Comparison of ENCODE assay signal across 15 cellular contexts in the genomic region with DNA sequence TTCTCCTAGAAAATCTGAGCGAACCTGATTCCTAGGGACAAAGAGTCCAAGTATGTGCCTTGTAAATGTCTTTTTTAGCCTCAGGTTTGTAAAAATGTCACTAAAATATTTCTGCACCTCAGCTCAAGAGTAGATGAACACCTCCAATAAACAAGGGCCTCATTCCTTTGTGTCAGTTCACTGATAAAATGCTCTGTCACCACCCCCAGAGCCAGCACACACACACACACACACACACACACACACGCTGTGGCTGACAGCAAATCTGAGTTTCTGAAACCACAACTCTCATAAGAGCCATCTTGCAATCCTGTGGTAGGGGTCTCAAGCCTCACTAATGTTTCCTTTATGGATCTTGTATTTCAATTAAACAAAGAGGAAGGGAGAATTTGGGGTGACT.
"Had no signal": no experiment of that assay in that cellular context is flagged by ENCODE, and none has a peak within 500 bp of the region (broad histone marks: within the 10 kb centered on the region; RNA-seq: fewer than 3 reads in every experiment).

No MANE protein-coding gene starts in this region.

- H3K27me3 Mint-ChIP-seq: activated CD4-positive, alpha-beta memory T cell treated with anti-CD3 and anti-CD28 coated beads for 36 hours had no signal

- H3K4me1 Mint-ChIP-seq: stimulated activated effector memory CD8-positive, alpha-beta T cell treated with anti-CD3 and anti-CD28 coated beads, Interleukin-12 subunit alpha, Interleukin-12 subunit beta, amount 100 ng/mL, for 72 hours had no signal

- H3K27ac Mint-ChIP-seq: activated CD4-positive, alpha-beta memory T cell treated with anti-CD3 and anti-CD28 coated beads for 36 hours; activated naive CD8-positive, alpha-beta T cell; stimulated activated effector memory CD8-positive, alpha-beta T cell treated with anti-CD3 and anti-CD28 coated beads, Interleukin-12 subunit alpha, Interleukin-12 subunit beta, amount 100 ng/mL, for 72 hours had no signal

- H3K9me3 Mint-ChIP-seq: activated CD4-positive, alpha-beta memory T cell treated with anti-CD3 and anti-CD28 coated beads for 36 hours; activated T-cell treated with anti-CD3 and anti-CD28 coated beads, Interleukin-2, amount 50 U/mL, for 4 hours; neural crest cell had no signal

- H3K36me3 Mint-ChIP-seq: activated CD4-positive, alpha-beta memory T cell treated with anti-CD3 and anti-CD28 coated beads for 36 hours; activated naive CD8-positive, alpha-beta T cell; stimulated activated effector memory CD8-positive, alpha-beta T cell treated with anti-CD3 and anti-CD28 coated beads, Interleukin-12 subunit alpha, Interleukin-12 subunit beta, amount 100 ng/mL, for 72 hours had no signal

- ATAC-seq: activated T-cell treated with anti-CD3 and anti-CD28 coated beads, Interleukin-2, amount 50 U/mL, for 4 hours; left lobe of liver; stimulated activated effector memory CD8-positive, alpha-beta T cell treated with anti-CD3 and anti-CD28 coated beads, Interleukin-12 subunit alpha, Interleukin-12 subunit beta, amount 100 ng/mL, for 72 hours had no signal

- H3K9me3 ChIP-seq: ovary, thyroid gland had no signal

- H3K27ac ChIP-seq: ovary, thyroid gland had no signal

- DNase-seq: activated CD4-positive, alpha-beta memory T cell treated with anti-CD3 and anti-CD28 coated beads for 36 hours; activated CD4-positive, CD25-positive, alpha-beta regulatory T cell; activated gamma-delta T cell; activated T-cell treated with anti-CD3 and anti-CD28 coated beads, Interleukin-2, amount 50 U/mL, for 4 hours; caudate nucleus; cortex of kidney; effector CD8-positive, alpha-beta T cell; mesenchymal stem cell; ovary; SHP77 treated with DMSO at 0.1 percent for 48 hours; thyroid gland had no signal

- H3K27me3 ChIP-seq: ovary, thyroid gland had no signal

- H3K4me1 ChIP-seq: thyroid gland had no signal

- H3K4me3 ChIP-seq: ovary, thyroid gland had no signal

- H3K4me3 Mint-ChIP-seq: activated CD4-positive, alpha-beta memory T cell treated with anti-CD3 and anti-CD28 coated beads for 36 hours; activated naive CD8-positive, alpha-beta T cell; activated T-cell treated with anti-CD3 and anti-CD28 coated beads, Interleukin-2, amount 50 U/mL, for 4 hours; neural crest cell; stimulated activated effector memory CD8-positive, alpha-beta T cell treated with anti-CD3 and anti-CD28 coated beads, Interleukin-12 subunit alpha, Interleukin-12 subunit beta, amount 100 ng/mL, for 72 hours had no signal

- H3K36me3 ChIP-seq: ovary, thyroid gland had no signal
